In genomic region chr1:61743716-61744620, GRCh38 we compare ENCODE assay signal across 10 cellular contexts. TPM values are rescaled to one million over a fixed set of nuclear protein-coding genes. Genes with fewer than 3 reads are reported as not detected.
DNase-seq lines count a peak whose midpoint lies in the region; ATAC-seq, FAIRE-seq and TF ChIP-seq lines count a peak whose summit lies in the region.
"Had no signal": no experiment of that assay in that cellular context is flagged by ENCODE, and none has a peak within 500 bp of the region (broad histone marks: within the 10 kb centered on the region; RNA-seq: fewer than 3 reads in every experiment).

No MANE protein-coding gene starts in this region.

- H3K4me3 Mint-ChIP-seq in activated T-cell treated with anti-CD3 and anti-CD28 coated beads, Interleukin-2, amount 50 U/mL, for 24 hours = peak overlapping the region; percentile 69
- H3K4me3 Mint-ChIP-seq in activated naive CD8-positive, alpha-beta T cell treated with anti-CD3 and anti-CD28 coated beads, Interleukin-2, amount 50 U/mL, for 24 hours = peak overlapping the region; percentile 73

- 67 to 73% methylated on average over 6 of the region's 6 CpGs for whole genome bisulfite sequencing in thyroid gland, 2 donors
- WGBS in small intestine, 3 donors = 35 to 77% (median 54%) methylated on average over 6 of the region's 6 CpGs

- no peaks in the 10 kb centered on the region for H3K36me3 Mint-ChIP-seq in activated T-cell treated with anti-CD3 and anti-CD28 coated beads, Interleukin-2, amount 50 U/mL, for 24 hours (ENCODE audit: low read depth)
- no peaks in the 10 kb centered on the region for H3K36me3 Mint-ChIP-seq in activated naive CD8-positive, alpha-beta T cell treated with anti-CD3 and anti-CD28 coated beads, Interleukin-2, amount 50 U/mL, for 24 hours (ENCODE audit: low read depth)

- peak overlapping the region in 1 of 3 donors; percentile 72 for H3K4me3 ChIP-seq in thyroid gland (replicated peaks in 1 of 3)
- peak overlapping the region in 1 of 2 donors; percentile 100 for H3K4me3 ChIP-seq in small intestine (ENCODE audit: low read depth in 1 of 2, low read length in 2 of 2)

- peaks cover 14 to 29% of the 10 kb centered on the region in 2 donors for H3K4me1 ChIP-seq in thyroid gland
- peaks cover 0 to 4% of the 10 kb centered on the region in 2 donors for H3K4me1 ChIP-seq in small intestine (ENCODE audit: control insufficient read depth in 2 of 2, insufficient read depth in 1 of 2, low read depth in 1 of 2, low read length in 1 of 2)

- H3K27me3 Mint-ChIP-seq in activated T-cell treated with anti-CD3 and anti-CD28 coated beads, Interleukin-2, amount 50 U/mL, for 24 hours = no peaks in the 10 kb centered on the region
- no peaks in the 10 kb centered on the region for H3K27me3 Mint-ChIP-seq in activated naive CD8-positive, alpha-beta T cell treated with anti-CD3 and anti-CD28 coated beads, Interleukin-2, amount 50 U/mL, for 24 hours

- H3K27ac Mint-ChIP-seq in activated T-cell treated with anti-CD3 and anti-CD28 coated beads, Interleukin-2, amount 50 U/mL, for 24 hours = peak overlapping the region; percentile 22
- peak overlapping the region; percentile 31 for H3K27ac Mint-ChIP-seq in activated naive CD8-positive, alpha-beta T cell treated with anti-CD3 and anti-CD28 coated beads, Interleukin-2, amount 50 U/mL, for 24 hours

- no peaks in the 10 kb centered on the region for H3K36me3 ChIP-seq in thyroid gland
- no peaks in the 10 kb centered on the region for H3K36me3 ChIP-seq in small intestine (ENCODE audit: control insufficient read depth in 2 of 2, insufficient read depth in 2 of 2, low read length in 2 of 2)
- H3K36me3 ChIP-seq: BLaER1 treated with 17β-estradiol and CSF1 and Interleukin-3, amounts not matched to agents 10 nM and 100 nM had no signal

- no peaks in the 10 kb centered on the region for H3K9me3 ChIP-seq in thyroid gland
- H3K9me3 ChIP-seq in small intestine (ENCODE audit: control insufficient read depth, low read depth) = no peaks in the 10 kb centered on the region
- H3K9me3 ChIP-seq: BLaER1 treated with 17β-estradiol and CSF1 and Interleukin-3, amounts not matched to agents 10 nM and 100 nM had no signal

- H3K4me1 Mint-ChIP-seq in activated T-cell treated with anti-CD3 and anti-CD28 coated beads, Interleukin-2, amount 50 U/mL, for 24 hours (ENCODE audit: low read depth) = peaks cover 29% of the 10 kb centered on the region
- peaks cover 16% of the 10 kb centered on the region for H3K4me1 Mint-ChIP-seq in activated naive CD8-positive, alpha-beta T cell treated with anti-CD3 and anti-CD28 coated beads, Interleukin-2, amount 50 U/mL, for 24 hours

- no peaks in the 10 kb centered on the region for H3K9me3 Mint-ChIP-seq in activated T-cell treated with anti-CD3 and anti-CD28 coated beads, Interleukin-2, amount 50 U/mL, for 24 hours
- no peaks in the 10 kb centered on the region for H3K9me3 Mint-ChIP-seq in activated naive CD8-positive, alpha-beta T cell treated with anti-CD3 and anti-CD28 coated beads, Interleukin-2, amount 50 U/mL, for 24 hours

- TF ChIP-seq POLR2A in thyroid gland (IDR thresholded peaks at IDR 0.05) = no peak

- H3K27me3 ChIP-seq in thyroid gland = no peaks in the 10 kb centered on the region
- H3K27me3 ChIP-seq in small intestine (ENCODE audit: control insufficient read depth in 2 of 2, insufficient read depth in 2 of 2, low read length in 2 of 2) = no peaks in the 10 kb centered on the region

- H3K27ac ChIP-seq in thyroid gland (peak overlapping the region in 2 of 3 donors; percentile 97 to 98), small intestine (ENCODE audit: low read depth in 1 of 2, low read length in 1 of 2) (no peak overlapping the region)

- DNase-seq in activated T-cell treated with anti-CD3 and anti-CD28 coated beads, Interleukin-2, amount 50 U/mL, for 24 hours = no peak
- no peak for DNase-seq in activated T-cell treated with anti-CD3 and anti-CD28 coated beads for 4 hours
- DNase-seq in activated naive CD8-positive, alpha-beta T cell treated with anti-CD3 and anti-CD28 coated beads, Interleukin-2, amount 50 U/mL, for 24 hours = no peak
- peak; percentile 68 for DNase-seq in islet precursor cell
- peak in 1 of 2 donors; percentile 12 for DNase-seq in thyroid gland
- no peak for DNase-seq in small intestine
- no peak for DNase-seq in effector CD4-positive, alpha-beta T cell
- no peak for DNase-seq in SHP77 (lab: John Stamatoyannopoulos, UW)
- DNase-seq: activated gamma-delta T cell treated with Interleukin-2 at 50 U/mL for 16 hours had no signal

- TF ChIP-seq CTCF in thyroid gland (IDR thresholded peaks at IDR 0.05) = no peak

- ATAC-seq in activated naive CD8-positive, alpha-beta T cell treated with anti-CD3 and anti-CD28 coated beads, Interleukin-2, amount 50 U/mL, for 24 hours = no peak

- intact Hi-C loops in thyroid gland (cut with DNase I) = no loop called here

- no peak for FAIRE-seq in small intestine (lab: Jason Lieb, UNC)

RNA-seq across cellular contexts. Expression of gene PATJ, which starts 1.7 kb away (rescaled TPM):
- 100 to 1,000 TPM in 3 of 4 donors, 10 to 100 TPM in 1; 94.7 to 221 (median 119) TPM for total RNA-seq in thyroid gland
- 10 to 100 TPM; 11.5 to 17.2 (median 15.1) TPM for polyA plus RNA-seq in small intestine

RNA-seq across cellular contexts. Expression of gene TM2D1, which starts 19.0 kb away (rescaled TPM):
- 10 to 100 TPM; 55.7 to 84.4 (median 69.9) TPM for total RNA-seq in thyroid gland
- polyA plus RNA-seq in small intestine = 10 to 100 TPM in 2 of 3 donors, 1 to 10 TPM in 1; 7.4 to 29.9 (median 12.7) TPM

Comparison
In these comparisons a context has a peak if more than half of its experiments do, and no peak if none do; other contexts are left out.
1. H3K27ac ChIP-seq: peak in thyroid gland (2 of 3); none in small intestine (0 of 2).